11 cellular contexts compared by ENCODE assay signal in genomic region chr13:94968757-94969086, GRCh38.
DNase-seq lines count a peak whose midpoint lies in the region; ATAC-seq, FAIRE-seq and TF ChIP-seq lines count a peak whose summit lies in the region.
"Had no signal": no experiment of that assay in that cellular context is flagged by ENCODE, and none has a peak within 500 bp of the region (broad histone marks: within the 10 kb centered on the region; RNA-seq: fewer than 3 reads in every experiment).

No MANE protein-coding gene starts in this region.

- H3K9me3 ChIP-seq in A549: no peaks in the 10 kb centered on the region
- no peaks in the 10 kb centered on the region for H3K9me3 ChIP-seq in HUES6 (ENCODE audit: control insufficient read depth, insufficient read depth, low read depth, low read length)
- no peaks in the 10 kb centered on the region for H3K9me3 ChIP-seq in naive thymus-derived CD4-positive, alpha-beta T cell (ENCODE audit: control insufficient read depth in 2 of 3, low read length in 3 of 3)

- intact Hi-C loops in naive thymus-derived CD4-positive, alpha-beta T cell (cut with micrococcal nuclease): loop anchor here in 1 of 2 donors (5.0 kb wide), 1 partner anchor 261 kb away; no protein-coding TSS in a partner anchor

- peaks cover 10% of the 10 kb centered on the region for H3K4me1 ChIP-seq in A549
- H3K4me1 ChIP-seq in HUES6 (ENCODE audit: control insufficient read depth, insufficient read depth, low read length): peaks cover 13% of the 10 kb centered on the region; the same call in 1 of the 2 replicates
- H3K4me1 ChIP-seq in naive thymus-derived CD4-positive, alpha-beta T cell (ENCODE audit: control insufficient read depth in 2 of 2, insufficient read depth in 2 of 2, low read length in 2 of 2): no peaks in the 10 kb centered on the region

- H3K4me1 Mint-ChIP-seq in naive thymus-derived CD4-positive, alpha-beta T cell: peaks cover 0 to 17% (median 13%) of the 10 kb centered on the region in 7 donors

- peaks cover 42% of the 10 kb centered on the region for H3K27me3 ChIP-seq in HUES6 (ENCODE audit: control insufficient read depth, insufficient read depth, low read length)
- H3K27me3 ChIP-seq in naive thymus-derived CD4-positive, alpha-beta T cell (ENCODE audit: control insufficient read depth in 2 of 2, insufficient read depth in 2 of 2, low read length in 2 of 2): peaks cover 3 to 6% of the 10 kb centered on the region in 2 donors

- peaks cover 0 to 2% (median 0%) of the 10 kb centered on the region in 11 donors for H3K9me3 Mint-ChIP-seq in naive thymus-derived CD4-positive, alpha-beta T cell

- peak overlapping the region in 9 of 10 donors; percentile 38 to 71 (median 51) for H3K4me3 Mint-ChIP-seq in naive thymus-derived CD4-positive, alpha-beta T cell
- H3K4me3 Mint-ChIP-seq: activated CD8-positive, alpha-beta T cell treated with anti-CD3 and anti-CD28 coated beads, Interleukin-2, amount 10 ng/mL, durations not matched to agents 7 days and 5 days had no signal

- peak overlapping the region; percentile 66 for H3K4me2 ChIP-seq in A549

- no peak overlapping the region for H3K27ac Mint-ChIP-seq in naive thymus-derived CD4-positive, alpha-beta T cell
- H3K27ac Mint-ChIP-seq: activated CD8-positive, alpha-beta T cell treated with anti-CD3 and anti-CD28 coated beads, Interleukin-2, amount 10 ng/mL, durations not matched to agents 7 days and 5 days had no signal

- TF ChIP-seq EP300 in A549 (IDR thresholded peaks at IDR 0.05): no peak

- H3K27me3 Mint-ChIP-seq in naive thymus-derived CD4-positive, alpha-beta T cell: peaks cover 49 to 68% (median 59%) of the 10 kb centered on the region in 5 donors

- peak overlapping the region; percentile 52 for H3K4me3 ChIP-seq in A549
- peak overlapping the region; percentile 80 for H3K4me3 ChIP-seq in HUES6 (ENCODE audit: low read depth, low read length)
- H3K4me3 ChIP-seq in epithelial cell of esophagus (ENCODE audit: low read length): peak overlapping the region; percentile 36
- no peak overlapping the region for H3K4me3 ChIP-seq in naive thymus-derived CD4-positive, alpha-beta T cell (ENCODE audit: low read length)

- H3K36me3 Mint-ChIP-seq in naive thymus-derived CD4-positive, alpha-beta T cell: no peaks in the 10 kb centered on the region

- peak; percentile 49 to 71 for ATAC-seq in A549
- no peak for ATAC-seq in naive thymus-derived CD4-positive, alpha-beta T cell
- ATAC-seq in HG03280 (IDR thresholded peaks at IDR 0.05; ENCODE audit: unreplicated experiment): no peak
- ATAC-seq: Right ventricle myocardium inferior had no signal

- no peak overlapping the region for H3K9ac ChIP-seq in HUES6 (ENCODE audit: low read length)

- no peak for TF ChIP-seq POLR2A in A549 (IDR thresholded peaks at IDR 0.05; ENCODE audit: low read length)

- FAIRE-seq in A549 (lab: Jason Lieb, UNC) (no peak), D721Med (lab: Jason Lieb, UNC) (no peak)

- POLR2A ChIA-PET in A549 (lab: Yijun Ruan, JAX): interaction anchor here (0.6 to 2.2 kb wide), 7 partner anchors 132 to 348 kb away, joined by 3 to 9 read pairs (median 6); no protein-coding TSS in a partner anchor
- POLR2A ChIA-PET in naive thymus-derived CD4-positive, alpha-beta T cell (lab: Charles Lee): no interaction called here

- WGBS in A549 (ENCODE audit: missing lambda C conversion rate): 4% methylated on average over 7 of the region's 7 CpGs

- no peaks in the 10 kb centered on the region for H3K36me3 ChIP-seq in HUES6 (ENCODE audit: control insufficient read depth, insufficient read depth, low read length)
- no peaks in the 10 kb centered on the region for H3K36me3 ChIP-seq in naive thymus-derived CD4-positive, alpha-beta T cell (ENCODE audit: control insufficient read depth in 2 of 3, insufficient read depth in 3 of 3, low read length in 3 of 3)

- in situ Hi-C loops in GM13976 (cut with MboI; ENCODE audit: low sequenced_read_pairs, unreplicated experiment): no loop called here

- DNase-seq in A549 (ENCODE audit: low read depth in 1 of 2, low spot score in 1 of 2): peak in 1 of 2 experiments; percentile 25
- DNase-seq in epithelial cell of esophagus (ENCODE audit: low read depth): no peak
- DNase-seq in naive thymus-derived CD4-positive, alpha-beta T cell: no peak
- DNase-seq in NCI-H2107 (lab: John Stamatoyannopoulos, UW): no peak
- DNase-seq in GM13976 (ENCODE audit: low spot score): no peak
- DNase-seq in D721Med (ENCODE audit: insufficient read length, low spot score): no peak
- DNase-seq: activated CD8-positive, alpha-beta T cell treated with anti-CD3 and anti-CD28 coated beads, Interleukin-2, amount 10 ng/mL, durations not matched to agents 7 days and 5 days; Karpas-422 had no signal

- H3K27ac ChIP-seq in A549: peak overlapping the region; percentile 85 to 98
- H3K27ac ChIP-seq in HUES6 (ENCODE audit: low read depth, low read length): no peak overlapping the region
- no peak overlapping the region for H3K27ac ChIP-seq in naive thymus-derived CD4-positive, alpha-beta T cell (ENCODE audit: low read depth, low read length)

- CTCF ChIA-PET in A549 (lab: Yijun Ruan, JAX): interaction anchor here (0.8 to 2.6 kb wide), 12 partner anchors 37 to 309 kb away, joined by 3 to 21 read pairs (median 4); no protein-coding TSS in a partner anchor
- CTCF ChIA-PET in naive thymus-derived CD4-positive, alpha-beta T cell (lab: Charles Lee): no interaction called here

- TF ChIP-seq CTCF in A549 (IDR thresholded peaks at IDR 0.05) (no peak), epithelial cell of esophagus (IDR thresholded peaks at IDR 0.05; ENCODE audit: insufficient read depth, low read depth, low read length, missing control alignments) (no peak), GM13976 (IDR thresholded peaks at IDR 0.05; ENCODE audit: borderline replicate concordance, control extremely low read depth, extremely low read depth, insufficient read depth, missing control alignments) (no peak), D721Med (IDR thresholded peaks at IDR 0.05; ENCODE audit: insufficient read depth, missing control alignments) (no peak)

- TF ChIP-seq RAD21 in A549 (conservative IDR thresholded peaks at IDR 0.05 in 1 of 2, IDR thresholded peaks at IDR 0.05 in 1 of 2): no peak

TF ChIP-seq in A549, 52 proteins besides CTCF, POLR2A, EP300 and RAD21:
- TF ChIP-seq MAX (IDR thresholded peaks at IDR 0.05) (peak; percentile 8; the same call in 1 of the 2 replicates), RFX5 (IDR thresholded peaks at IDR 0.05) (no peak)
TF ChIP-seq in A549: peak in this region for 1.

Comparison
In these comparisons a context has a peak if more than half of its experiments do, and no peak if none do; other contexts are left out.
1. ATAC-seq: peak in A549 (2 of 2); none in naive thymus-derived CD4-positive, alpha-beta T cell (single experiment) and HG03280 (single experiment).
2. H3K27ac ChIP-seq: peak in A549 (2 of 2); none in HUES6 (single experiment) and naive thymus-derived CD4-positive, alpha-beta T cell (single experiment).